20 cellular contexts compared by ENCODE assay signal in genomic region chr2:152486737-152487063, GRCh38.
DNase-seq lines count a peak whose midpoint lies in the region; ATAC-seq and TF ChIP-seq lines count a peak whose summit lies in the region.
"Had no signal": no experiment of that assay in that cellular context is flagged by ENCODE, and none has a peak within 500 bp of the region (broad histone marks: within the 10 kb centered on the region; RNA-seq: fewer than 3 reads in every experiment).

No MANE protein-coding gene starts in this region.

- H3K36me3 Mint-ChIP-seq in neural crest cell (ENCODE audit: low read depth), result no peaks in the 10 kb centered on the region
- H3K36me3 Mint-ChIP-seq in type B pancreatic cell, result no peaks in the 10 kb centered on the region
- no peaks in the 10 kb centered on the region for H3K36me3 Mint-ChIP-seq in naive thymus-derived CD4-positive, alpha-beta T cell

- H3K9me3 Mint-ChIP-seq in neural crest cell, result no peaks in the 10 kb centered on the region
- H3K9me3 Mint-ChIP-seq in type B pancreatic cell, result no peaks in the 10 kb centered on the region
- H3K9me3 Mint-ChIP-seq in naive thymus-derived CD4-positive, alpha-beta T cell, result no peaks in the 10 kb centered on the region
- H3K9me3 Mint-ChIP-seq: central memory CD8-positive, alpha-beta T cell had no signal

- H3K4me1 ChIP-seq in hepatocyte (ENCODE audit: insufficient read depth) (peaks cover 68% of the 10 kb centered on the region), BE2C (no peaks in the 10 kb centered on the region)
- no peaks in the 10 kb centered on the region for H3K4me1 ChIP-seq in naive thymus-derived CD4-positive, alpha-beta T cell (ENCODE audit: control insufficient read depth in 2 of 2, insufficient read depth in 2 of 2, low read length in 2 of 2)

- H3K4me3 Mint-ChIP-seq in neural crest cell (no peak overlapping the region), type B pancreatic cell (peak overlapping the region; percentile 27)
- no peak overlapping the region for H3K4me3 Mint-ChIP-seq in naive thymus-derived CD4-positive, alpha-beta T cell
- H3K4me3 Mint-ChIP-seq: activated CD8-positive, alpha-beta T cell treated with anti-CD3 and anti-CD28 coated beads, Interleukin-2, amount 10 ng/mL, durations not matched to agents 7 days and 5 days; central memory CD8-positive, alpha-beta T cell had no signal

- H3K4me3 ChIP-seq in SK-N-MC (peak overlapping the region; percentile 65), hepatocyte (no peak overlapping the region), BE2C (ENCODE audit: low read depth, low read length) (no peak overlapping the region)
- H3K4me3 ChIP-seq in naive thymus-derived CD4-positive, alpha-beta T cell (ENCODE audit: low read length), result no peak overlapping the region
- H3K4me3 ChIP-seq: esophagus muscularis mucosa, suprapubic skin had no signal

- peak overlapping the region; percentile 51 for H3K4me2 ChIP-seq in hepatocyte

- H3K27ac ChIP-seq in SK-N-MC (peak overlapping the region; percentile 86), hepatocyte (peak overlapping the region; percentile 72)
- no peak overlapping the region for H3K27ac ChIP-seq in naive thymus-derived CD4-positive, alpha-beta T cell (ENCODE audit: low read depth, low read length)
- H3K27ac ChIP-seq: suprapubic skin had no signal

- H3K79me2 ChIP-seq in hepatocyte, result peaks cover 72% of the 10 kb centered on the region

- no peak for ATAC-seq in naive thymus-derived CD4-positive, alpha-beta T cell
- ATAC-seq: activated CD8-positive, alpha-beta T cell treated with anti-CD3 and anti-CD28 coated beads, Interleukin-2, amount 10 ng/mL, durations not matched to agents 7 days and 5 days had no signal

- no peak for TF ChIP-seq CTCF in hepatocyte (IDR thresholded peaks at IDR 0.05; ENCODE audit: poor library complexity)
- TF ChIP-seq CTCF in neural crest cell (conservative IDR thresholded peaks at IDR 0.05), result no peak
- no peak for TF ChIP-seq CTCF in type B pancreatic cell (conservative IDR thresholded peaks at IDR 0.05)
- no peak for TF ChIP-seq CTCF in BE2C (IDR thresholded peaks at IDR 0.05; ENCODE audit: low read depth, low read length)

- CTCF ChIA-PET in naive thymus-derived CD4-positive, alpha-beta T cell (lab: Charles Lee), result no interaction called here

- H3K27ac Mint-ChIP-seq in neural crest cell (ENCODE audit: unreplicated experiment), result peak overlapping the region; percentile 20
- peak overlapping the region; percentile 2 for H3K27ac Mint-ChIP-seq in type B pancreatic cell
- H3K27ac Mint-ChIP-seq in naive thymus-derived CD4-positive, alpha-beta T cell, result no peak overlapping the region
- H3K27ac Mint-ChIP-seq: activated CD8-positive, alpha-beta T cell treated with anti-CD3 and anti-CD28 coated beads, Interleukin-2, amount 10 ng/mL, durations not matched to agents 7 days and 5 days had no signal

- 75% methylated on average over 3 of the region's 3 CpGs for WGBS in hepatocyte (ENCODE audit: low lambda C conversion rate, missing lambda C conversion rate)

- H3K4me1 Mint-ChIP-seq in neural crest cell (peaks cover 65% of the 10 kb centered on the region), type B pancreatic cell (ENCODE audit: unreplicated experiment) (peaks cover 50% of the 10 kb centered on the region)
- H3K4me1 Mint-ChIP-seq in naive thymus-derived CD4-positive, alpha-beta T cell, result peaks cover 0 to 2% (median 0%) of the 10 kb centered on the region in 7 donors
- H3K4me1 Mint-ChIP-seq: central memory CD8-positive, alpha-beta T cell had no signal

- H3K9me2 ChIP-seq in hepatocyte (replicated peaks; ENCODE audit: insufficient read depth), result no peaks in the 10 kb centered on the region

- H4K20me1 ChIP-seq in hepatocyte (ENCODE audit: insufficient read depth, poor library complexity, severe bottlenecking), result no peaks in the 10 kb centered on the region

- intact Hi-C loops in naive thymus-derived CD4-positive, alpha-beta T cell (cut with micrococcal nuclease), result no loop called here

- POLR2A ChIA-PET in naive thymus-derived CD4-positive, alpha-beta T cell (lab: Charles Lee), result no interaction called here

- peak overlapping the region; percentile 38 for H3K9ac ChIP-seq in SK-N-MC (ENCODE audit: insufficient read length)

- H3K27me3 ChIP-seq in hepatocyte (no peaks in the 10 kb centered on the region), BE2C (no peaks in the 10 kb centered on the region)
- H3K27me3 ChIP-seq in naive thymus-derived CD4-positive, alpha-beta T cell (ENCODE audit: control insufficient read depth in 2 of 2, insufficient read depth in 2 of 2, low read length in 2 of 2), result no peaks in the 10 kb centered on the region
- H3K27me3 ChIP-seq: esophagus muscularis mucosa, suprapubic skin had no signal

- H2AFZ ChIP-seq in hepatocyte, result no peak overlapping the region

- H3K27me3 Mint-ChIP-seq in neural crest cell (ENCODE audit: low read depth), result no peaks in the 10 kb centered on the region
- no peaks in the 10 kb centered on the region for H3K27me3 Mint-ChIP-seq in type B pancreatic cell
- peaks cover 6 to 33% (median 17%) of the 10 kb centered on the region in 5 donors for H3K27me3 Mint-ChIP-seq in naive thymus-derived CD4-positive, alpha-beta T cell

- DNase-seq in SK-N-MC (ENCODE audit: low read depth, low spot score), result no peak
- DNase-seq in hepatocyte (ENCODE audit: low spot score), result no peak
- no peak for DNase-seq in neural crest cell (ENCODE audit: low read depth, low spot score)
- DNase-seq in type B pancreatic cell (ENCODE audit: extremely low spot score, unreplicated experiment), result no peak
- no peak for DNase-seq in NCI-H1105 (lab: John Stamatoyannopoulos, UW)
- no peak for DNase-seq in naive thymus-derived CD4-positive, alpha-beta T cell
- no peak for DNase-seq in BE2C
- DNase-seq: activated CD8-positive, alpha-beta T cell treated with anti-CD3 and anti-CD28 coated beads, Interleukin-2, amount 10 ng/mL, durations not matched to agents 7 days and 5 days; activated naive CD4-positive, alpha-beta T cell treated with Interleukin-2 at 50 U/mL for 16 hours; activated T-cell treated with anti-CD3 and anti-CD28 coated beads, Interleukin-2, amount 50 U/mL, for 1 hour; effector memory CD4-positive, alpha-beta T cell; EL; NCI-H1092 treated with DMSO at 0.1 percent for 48 hours; NCI-H2081 treated with DMSO at 0.1 percent for 48 hours; retina; stimulated activated CD8-positive, alpha-beta memory T cell treated with anti-CD3 and anti-CD28 coated beads, Interleukin-4, amount 100 ng/mL, for 48 hours; T1000 had no signal

- H3K9me3 ChIP-seq in SK-N-MC (ENCODE audit: low read depth, low read length) (no peaks in the 10 kb centered on the region), hepatocyte (ENCODE audit: low read depth) (no peaks in the 10 kb centered on the region), BE2C (no peaks in the 10 kb centered on the region)
- no peaks in the 10 kb centered on the region for H3K9me3 ChIP-seq in naive thymus-derived CD4-positive, alpha-beta T cell (ENCODE audit: control insufficient read depth in 2 of 3, low read length in 3 of 3)
- H3K9me3 ChIP-seq: esophagus muscularis mucosa, suprapubic skin had no signal

- no peaks in the 10 kb centered on the region for H3K36me3 ChIP-seq in SK-N-MC (ENCODE audit: insufficient read depth, low read length)
- H3K36me3 ChIP-seq in hepatocyte (replicated peaks; ENCODE audit: insufficient read depth, low read depth), result no peaks in the 10 kb centered on the region
- H3K36me3 ChIP-seq in naive thymus-derived CD4-positive, alpha-beta T cell (ENCODE audit: control insufficient read depth in 2 of 3, insufficient read depth in 3 of 3, low read length in 3 of 3), result no peaks in the 10 kb centered on the region
- H3K36me3 ChIP-seq in BE2C, result no peaks in the 10 kb centered on the region
- H3K36me3 ChIP-seq: esophagus muscularis mucosa, suprapubic skin had no signal

Comparison
In these comparisons a context has a peak if more than half of its experiments do, and no peak if none do; other contexts are left out.
1. H3K27ac Mint-ChIP-seq: peak in neural crest cell (single experiment) and type B pancreatic cell (single experiment); none in naive thymus-derived CD4-positive, alpha-beta T cell (0 of 9).